24 cellular contexts compared by ENCODE assay signal in genomic region chr4:55405073-55405472, GRCh38.
"Had no signal": no experiment of that assay in that cellular context is flagged by ENCODE, and none has a peak within 500 bp of the region (broad histone marks: within the 10 kb centered on the region; RNA-seq: fewer than 3 reads in every experiment).

No MANE protein-coding gene starts in this region.

- H3K27ac ChIP-seq: breast epithelium, SJSA1 had no signal

- H3K27me3 ChIP-seq: breast epithelium, SJSA1 had no signal

- H3K4me3 ChIP-seq: breast epithelium, SJSA1 had no signal

- H3K9me3 ChIP-seq: breast epithelium, SJSA1 had no signal

- H3K4me1 ChIP-seq: breast epithelium, SJSA1 had no signal

- H3K4me3 Mint-ChIP-seq: activated CD8-positive, alpha-beta T cell treated with anti-CD3 and anti-CD28 coated beads for 36 hours; activated naive CD4-positive, alpha-beta T cell treated with anti-CD3 and anti-CD28 coated beads, Interleukin-2, amount 50 U/mL, for 24 hours; activated T-helper 1 cell treated with anti-CD3 and anti-CD28 coated beads, Interleukin-12 subunit alpha, Interleukin-12 subunit beta, Interleukin-2, Interleukin-4 antibody, amounts not matched to agents 30 ng/mL and 10 ng/mL and 1 ng/mL, durations not matched to agents 14 hours and 24 hours and 36 hours; T-helper 1 cell treated with Interleukin-12 subunit alpha and Interleukin-12 subunit beta and Interleukin-4 antibody, amounts not matched to agents 30 μg/mL and 1 μg/mL, for 36 hours had no signal

- H3K9me3 Mint-ChIP-seq: activated CD8-positive, alpha-beta T cell treated with anti-CD3 and anti-CD28 coated beads for 36 hours; activated naive CD4-positive, alpha-beta T cell treated with anti-CD3 and anti-CD28 coated beads, Interleukin-2, amount 50 U/mL, for 24 hours; activated T-helper 1 cell treated with anti-CD3 and anti-CD28 coated beads, Interleukin-12 subunit alpha, Interleukin-12 subunit beta, Interleukin-2, Interleukin-4 antibody, amounts not matched to agents 30 ng/mL and 10 ng/mL and 1 ng/mL, durations not matched to agents 14 hours and 24 hours and 36 hours; T-helper 1 cell treated with Interleukin-12 subunit alpha and Interleukin-12 subunit beta and Interleukin-4 antibody, amounts not matched to agents 30 μg/mL and 1 μg/mL, for 36 hours had no signal

- ATAC-seq: activated CD8-positive, alpha-beta T cell treated with anti-CD3 and anti-CD28 coated beads for 36 hours; PC-3 had no signal

- H3K36me3 ChIP-seq: breast epithelium had no signal

- H3K27ac Mint-ChIP-seq: activated CD8-positive, alpha-beta T cell treated with anti-CD3 and anti-CD28 coated beads for 36 hours; activated T-helper 1 cell treated with anti-CD3 and anti-CD28 coated beads, Interleukin-12 subunit alpha, Interleukin-12 subunit beta, Interleukin-2, Interleukin-4 antibody, amounts not matched to agents 30 ng/mL and 10 ng/mL and 1 ng/mL, durations not matched to agents 14 hours and 24 hours and 36 hours; T-helper 1 cell treated with Interleukin-12 subunit alpha and Interleukin-12 subunit beta and Interleukin-4 antibody, amounts not matched to agents 30 μg/mL and 1 μg/mL, for 36 hours had no signal

- H3K27me3 Mint-ChIP-seq: activated CD8-positive, alpha-beta T cell treated with anti-CD3 and anti-CD28 coated beads for 36 hours; activated naive CD4-positive, alpha-beta T cell treated with anti-CD3 and anti-CD28 coated beads, Interleukin-2, amount 50 U/mL, for 24 hours had no signal

- DNase-seq: activated CD4-positive, alpha-beta T cell treated with anti-CD3 and anti-CD28 coated beads, Interleukin-2, amount 50 U/mL, for 1 hour; activated CD4-positive, CD25-positive, alpha-beta regulatory T cell treated with anti-CD3 and anti-CD28 coated beads, Interleukin-2, amount 50 U/mL, for 72 hours; activated CD8-positive, alpha-beta memory T cell treated with anti-CD3 and anti-CD28 coated beads, Interleukin-2, amount 50 U/mL, for 4 hours; activated CD8-positive, alpha-beta T cell treated with anti-CD3 and anti-CD28 coated beads for 36 hours; activated effector memory CD4-positive, alpha-beta T cell treated with Interleukin-2 at 50 U/mL for 16 hours; activated naive CD4-positive, alpha-beta T cell; activated T-cell treated with anti-CD3 and anti-CD28 coated beads, Interleukin-2, amount 50 U/mL, for 1 hour; aorta; central memory CD4-positive, alpha-beta T cell; Karpas-422; MM.1S; NCI-H1105; NCI-H1436; NCI-H187; NCI-H2081; NCI-H510A treated with DMSO at 0.1 percent for 48 hours; NCI-H69; PC-3; SHP77 had no signal
